In the genomic region with DNA sequence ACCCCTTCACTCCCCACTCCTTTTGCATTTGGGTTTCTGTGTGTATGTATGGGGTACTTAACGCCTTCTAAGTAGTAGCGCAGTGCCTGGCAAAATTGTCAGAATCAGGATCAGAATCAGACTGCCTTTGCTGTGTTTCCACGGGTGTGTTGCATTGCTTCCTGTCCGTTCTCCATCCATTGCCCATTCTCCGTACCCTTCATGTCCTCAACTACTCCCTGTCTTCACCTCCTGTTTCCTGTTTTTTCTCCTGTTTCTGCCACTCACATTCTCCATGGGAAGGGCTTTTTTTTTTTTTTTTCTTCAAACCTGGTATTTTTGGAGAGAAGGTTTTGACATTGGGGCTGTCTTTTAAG, we compare ENCODE assay signal across 12 cellular contexts.
DNase-seq lines count a peak whose midpoint lies in the region; ATAC-seq and TF ChIP-seq lines count a peak whose summit lies in the region.
"Had no signal": no experiment of that assay in that cellular context is flagged by ENCODE, and none has a peak within 500 bp of the region (broad histone marks: within the 10 kb centered on the region; RNA-seq: fewer than 3 reads in every experiment).

No MANE protein-coding gene starts in this region.

- H3K9me3 ChIP-seq in left ventricle myocardium inferior (replicated peaks) (no peaks in the 10 kb centered on the region), endodermal cell (ENCODE audit: control insufficient read depth, low read length) (no peaks in the 10 kb centered on the region), vagina (no peaks in the 10 kb centered on the region)

- H3K27me3 ChIP-seq in left ventricle myocardium inferior (ENCODE audit: low read depth) (no peaks in the 10 kb centered on the region), endodermal cell (ENCODE audit: control insufficient read depth, insufficient read depth, low read length, poor library complexity, severe bottlenecking) (no peaks in the 10 kb centered on the region), vagina (no peaks in the 10 kb centered on the region)

- no peak overlapping the region for H3K9ac ChIP-seq in endodermal cell (ENCODE audit: extremely low read depth, low read length, poor library complexity, severe bottlenecking)

- no peak for ATAC-seq in left ventricle myocardium superior
- no peak for ATAC-seq in GM18909 (IDR thresholded peaks at IDR 0.05; ENCODE audit: poor library complexity, unreplicated experiment)

- intact Hi-C loops in left ventricle myocardium inferior (cut with micrococcal nuclease) = no loop called here
- intact Hi-C loops in left ventricle myocardium superior (cut with micrococcal nuclease) = no loop called here
- intact Hi-C loops in vagina (cut with DNase I) = no loop called here
- intact Hi-C loops in posterior cingulate gyrus (cut with DNase I) = no loop called here

- H3K36me3 Mint-ChIP-seq in endodermal cell (ENCODE audit: low read depth) (peaks cover 7% of the 10 kb centered on the region), neural crest cell (ENCODE audit: low read depth) (no peaks in the 10 kb centered on the region)

- no peak for TF ChIP-seq POLR2A in vagina (IDR thresholded peaks at IDR 0.05)

- H3K27me3 Mint-ChIP-seq in endodermal cell (ENCODE audit: insufficient read depth) = no peaks in the 10 kb centered on the region
- H3K27me3 Mint-ChIP-seq in neural crest cell (ENCODE audit: low read depth) = no peaks in the 10 kb centered on the region

- H3K27ac Mint-ChIP-seq in endodermal cell (no peak overlapping the region), neural crest cell (ENCODE audit: unreplicated experiment) (peak overlapping the region; percentile 31)

- H3K27ac ChIP-seq in left ventricle myocardium inferior (replicated peaks) = peak overlapping the region; percentile 89
- H3K27ac ChIP-seq in endodermal cell (ENCODE audit: low read depth, low read length) = peak overlapping the region; percentile 72
- H3K27ac ChIP-seq in vagina = peak overlapping the region; percentile 79

- DNase-seq in left ventricle myocardium inferior = no peak
- DNase-seq in left ventricle myocardium superior = no peak
- no peak for DNase-seq in endodermal cell
- DNase-seq in neural crest cell (ENCODE audit: low read depth, low spot score) = no peak
- DNase-seq in vagina (ENCODE audit: extremely low spot score in 2 of 2) = no peak
- DNase-seq in HuH-7 (ENCODE audit: low spot score) = no peak
- no peak for DNase-seq in posterior cingulate gyrus
- DNase-seq: central memory CD4-positive, alpha-beta T cell; NCI-H774; stimulated activated CD4-positive, alpha-beta T cell treated with anti-CD3 and anti-CD28 coated beads, Interleukin-4, amount 100 ng/mL, for 1 hour; substantia nigra had no signal

- H3K4me1 Mint-ChIP-seq in endodermal cell (peaks cover 66% of the 10 kb centered on the region), neural crest cell (peaks cover 57% of the 10 kb centered on the region)

- TF ChIP-seq CTCF in left ventricle myocardium inferior (IDR thresholded peaks at IDR 0.05; ENCODE audit: borderline replicate concordance) (no peak), endodermal cell (conservative IDR thresholded peaks at IDR 0.05) (no peak), neural crest cell (conservative IDR thresholded peaks at IDR 0.05) (no peak), vagina (IDR thresholded peaks at IDR 0.05) (no peak)

- H3K9me3 Mint-ChIP-seq in endodermal cell (no peaks in the 10 kb centered on the region), neural crest cell (no peaks in the 10 kb centered on the region)

- H3K4me3 Mint-ChIP-seq in endodermal cell (no peak overlapping the region), neural crest cell (no peak overlapping the region)

- 82 to 93% methylated on average over 3 to 5 of the region's 5 CpGs for WGBS in endodermal cell (ENCODE audit: insufficient coverage in 1 of 2, insufficient read length in 1 of 2), 2 experiments

- H3K4me1 ChIP-seq in left ventricle myocardium inferior (peaks cover 76% of the 10 kb centered on the region), endodermal cell (ENCODE audit: control insufficient read depth, insufficient read depth, low read length) (peaks cover 23% of the 10 kb centered on the region), vagina (peaks cover 60% of the 10 kb centered on the region)

- H3K36me3 ChIP-seq in left ventricle myocardium inferior = no peaks in the 10 kb centered on the region
- H3K36me3 ChIP-seq in endodermal cell (ENCODE audit: control insufficient read depth, insufficient read depth, low read length) = peaks cover 23% of the 10 kb centered on the region
- no peaks in the 10 kb centered on the region for H3K36me3 ChIP-seq in vagina

- H3K4me3 ChIP-seq in left ventricle myocardium inferior (no peak overlapping the region), endodermal cell (ENCODE audit: low read length) (no peak overlapping the region), vagina (no peak overlapping the region)
